Comparison of ENCODE assay signal across 21 cellular contexts in genomic region chr4:10688022-10688421, GRCh38. TPM values are rescaled to one million over a fixed set of nuclear protein-coding genes. Genes with fewer than 3 reads are reported as not detected.
A peak's percentile ranks its signal among the peaks of the same experiment; 100 is the strongest.
DNase-seq lines count a peak whose midpoint lies in the region; ATAC-seq and TF ChIP-seq lines count a peak whose summit lies in the region.
"Had no signal": no experiment of that assay in that cellular context is flagged by ENCODE, and none has a peak within 500 bp of the region (broad histone marks: within the 10 kb centered on the region; RNA-seq: fewer than 3 reads in every experiment).

No MANE protein-coding gene starts in this region.

- TF ChIP-seq POLR2A in Peyer's patch (IDR thresholded peaks at IDR 0.05): no peak

- no peaks in the 10 kb centered on the region for H3K36me3 ChIP-seq in Peyer's patch
- no peaks in the 10 kb centered on the region for H3K36me3 ChIP-seq in MG63
- H3K36me3 ChIP-seq: BLaER1, cardiac muscle cell, vagina had no signal

- H3K4me3 Mint-ChIP-seq in stimulated activated memory B cell treated with anti-CD40 and anti-IgM and Interleukin-4, amounts not matched to agents 10 μg/mL and 1 μg/mL and 100 μg/mL, for 72 hours: no peak overlapping the region
- H3K4me3 Mint-ChIP-seq in activated naive CD8-positive, alpha-beta T cell treated with anti-CD3 and anti-CD28 coated beads for 36 hours: no peak overlapping the region
- H3K4me3 Mint-ChIP-seq: activated naive CD8-positive, alpha-beta T cell treated with anti-CD3 and anti-CD28 coated beads, Interleukin-2, amount 10 ng/mL, durations not matched to agents 7 days and 5 days; activated T-cell treated with anti-CD3 and anti-CD28 coated beads, Interleukin-2, amount 50 U/mL, for 4 hours; stimulated activated naive CD8-positive, alpha-beta T cell treated with anti-CD3 and anti-CD28 coated beads, Interleukin-15, Interleukin-2, amounts not matched to agents 100 ng/mL and 50 ng/mL, for 24 hours had no signal

- no peaks in the 10 kb centered on the region for H3K36me3 Mint-ChIP-seq in stimulated activated memory B cell treated with anti-CD40 and anti-IgM and Interleukin-4, amounts not matched to agents 10 μg/mL and 1 μg/mL and 100 μg/mL, for 72 hours
- peaks cover 2% of the 10 kb centered on the region for H3K36me3 Mint-ChIP-seq in activated naive CD8-positive, alpha-beta T cell treated with anti-CD3 and anti-CD28 coated beads for 36 hours

- H3K9me3 ChIP-seq in Peyer's patch (no peaks in the 10 kb centered on the region), MG63 (no peaks in the 10 kb centered on the region)
- H3K9me3 ChIP-seq: BLaER1, vagina had no signal

- H3K27ac ChIP-seq in Peyer's patch: no peak overlapping the region
- H3K27ac ChIP-seq: BLaER1, cardiac muscle cell, HL-60, vagina had no signal

- H3K4me3 ChIP-seq in Peyer's patch (no peak overlapping the region), MG63 (no peak overlapping the region)
- H3K4me3 ChIP-seq: BLaER1, cardiac muscle cell, vagina had no signal

- DNase-seq in Peyer's patch (no peak), MG63 (no peak)
- no peak for DNase-seq in activated naive CD8-positive, alpha-beta T cell treated with anti-CD3 and anti-CD28 coated beads for 36 hours
- DNase-seq: activated naive CD8-positive, alpha-beta T cell treated with anti-CD3 and anti-CD28 coated beads, Interleukin-2, amount 10 ng/mL, durations not matched to agents 7 days and 5 days; activated T-cell treated with anti-CD3 and anti-CD28 coated beads, Interleukin-2, amount 50 U/mL, for 4 hours; effector CD8-positive, alpha-beta T cell; hippocampal formation; KBM-7; left cardiac atrium; NCI-H446 had no signal

- ATAC-seq in GM18907 (IDR thresholded peaks at IDR 0.05; ENCODE audit: unreplicated experiment) (peak; percentile 44), GM21526 (IDR thresholded peaks at IDR 0.05; ENCODE audit: low FRiP score, unreplicated experiment) (peak; percentile 43), HG03095 (IDR thresholded peaks at IDR 0.05; ENCODE audit: unreplicated experiment) (peak; percentile 51)
- no peak for ATAC-seq in stimulated activated memory B cell treated with anti-CD40 and anti-IgM and Interleukin-4, amounts not matched to agents 10 μg/mL and 1 μg/mL and 100 μg/mL, for 72 hours
- ATAC-seq: activated T-cell treated with anti-CD3 and anti-CD28 coated beads, Interleukin-2, amount 50 U/mL, for 4 hours; left cardiac atrium had no signal

- no peak for TF ChIP-seq CTCF in Peyer's patch (IDR thresholded peaks at IDR 0.05)

- H3K4me1 Mint-ChIP-seq in stimulated activated memory B cell treated with anti-CD40 and anti-IgM and Interleukin-4, amounts not matched to agents 10 μg/mL and 1 μg/mL and 100 μg/mL, for 72 hours: peaks cover 49% of the 10 kb centered on the region
- peaks cover 11% of the 10 kb centered on the region for H3K4me1 Mint-ChIP-seq in activated naive CD8-positive, alpha-beta T cell treated with anti-CD3 and anti-CD28 coated beads for 36 hours

- H3K9me3 Mint-ChIP-seq in stimulated activated memory B cell treated with anti-CD40 and anti-IgM and Interleukin-4, amounts not matched to agents 10 μg/mL and 1 μg/mL and 100 μg/mL, for 72 hours: no peaks in the 10 kb centered on the region
- H3K9me3 Mint-ChIP-seq in activated naive CD8-positive, alpha-beta T cell treated with anti-CD3 and anti-CD28 coated beads for 36 hours: peaks cover 1% of the 10 kb centered on the region
- H3K9me3 Mint-ChIP-seq: stimulated activated naive CD8-positive, alpha-beta T cell treated with anti-CD3 and anti-CD28 coated beads, Interleukin-15, Interleukin-2, amounts not matched to agents 100 ng/mL and 50 ng/mL, for 24 hours had no signal

- peaks cover 0 to 4% (median 0%) of the 10 kb centered on the region in 4 donors for H3K4me1 ChIP-seq in Peyer's patch
- H3K4me1 ChIP-seq: BLaER1, vagina had no signal

- peak overlapping the region; percentile 67 for H3K27ac Mint-ChIP-seq in stimulated activated memory B cell treated with anti-CD40 and anti-IgM and Interleukin-4, amounts not matched to agents 10 μg/mL and 1 μg/mL and 100 μg/mL, for 72 hours
- no peak overlapping the region for H3K27ac Mint-ChIP-seq in activated naive CD8-positive, alpha-beta T cell treated with anti-CD3 and anti-CD28 coated beads for 36 hours
- H3K27ac Mint-ChIP-seq: activated naive CD8-positive, alpha-beta T cell treated with anti-CD3 and anti-CD28 coated beads, Interleukin-2, amount 10 ng/mL, durations not matched to agents 7 days and 5 days; stimulated activated naive CD8-positive, alpha-beta T cell treated with anti-CD3 and anti-CD28 coated beads, Interleukin-15, Interleukin-2, amounts not matched to agents 100 ng/mL and 50 ng/mL, for 24 hours had no signal

- H3K27me3 ChIP-seq in Peyer's patch (no peaks in the 10 kb centered on the region), MG63 (no peaks in the 10 kb centered on the region)
- H3K27me3 ChIP-seq: BLaER1, cardiac muscle cell, vagina had no signal

- no peaks in the 10 kb centered on the region for H3K27me3 Mint-ChIP-seq in stimulated activated memory B cell treated with anti-CD40 and anti-IgM and Interleukin-4, amounts not matched to agents 10 μg/mL and 1 μg/mL and 100 μg/mL, for 72 hours
- no peaks in the 10 kb centered on the region for H3K27me3 Mint-ChIP-seq in activated naive CD8-positive, alpha-beta T cell treated with anti-CD3 and anti-CD28 coated beads for 36 hours
- H3K27me3 Mint-ChIP-seq: activated naive CD8-positive, alpha-beta T cell treated with anti-CD3 and anti-CD28 coated beads, Interleukin-2, amount 10 ng/mL, durations not matched to agents 7 days and 5 days; stimulated activated naive CD8-positive, alpha-beta T cell treated with anti-CD3 and anti-CD28 coated beads, Interleukin-15, Interleukin-2, amounts not matched to agents 100 ng/mL and 50 ng/mL, for 24 hours had no signal

RNA-seq across cellular contexts. Expression of gene CLNK, which starts 3.5 kb away (rescaled TPM):
- total RNA-seq in Peyer's patch: 1 to 10 TPM in 1 of 4 donors, under 1 TPM in 1, not detected in 2; 0.13 to 4.1 TPM
- total RNA-seq in MG63 (2014; rRNA removed; shearing (Covaris generic); ENCODE audit: low replicate concordance): not detected in 2 replicates
- total RNA-seq in activated naive CD8-positive, alpha-beta T cell treated with anti-CD3 and anti-CD28 coated beads for 36 hours: under 1 TPM; 0.32 to 0.35 TPM
- total RNA-seq: activated naive CD8-positive, alpha-beta T cell treated with anti-CD3 and anti-CD28 coated beads, Interleukin-2, amount 10 ng/mL, durations not matched to agents 7 days and 5 days; cardiac muscle cell; left cardiac atrium; osteoblast; skeletal muscle tissue; vagina had no signal
